ENCODE assay signal across 7 cellular contexts in genomic region chr10:63522129-63522687, GRCh38. TPM values are rescaled to one million over a fixed set of nuclear protein-coding genes. Genes with fewer than 3 reads are reported as not detected.
A peak's percentile ranks its signal among the peaks of the same experiment; 100 is the strongest.
DNase-seq lines count a peak whose midpoint lies in the region; ATAC-seq and TF ChIP-seq lines count a peak whose summit lies in the region.

No MANE protein-coding gene starts in this region.

- TF ChIP-seq CTCF in GM12865 (IDR thresholded peaks at IDR 0.05; ENCODE audit: insufficient read depth, low read depth, low read length, missing control alignments), result no peak
- TF ChIP-seq CTCF in NB4 (IDR thresholded peaks at IDR 0.05; ENCODE audit: low read depth, low read length), result no peak

- ATAC-seq in HG02938 (IDR thresholded peaks at IDR 0.05; ENCODE audit: unreplicated experiment), result no peak

- peak overlapping the region; percentile 77 for H3K4me3 ChIP-seq in GM12865 (ENCODE audit: low read depth, low read length)
- peak overlapping the region; percentile 86 for H3K4me3 ChIP-seq in NB4 (ENCODE audit: low read depth, low read length)
- peak overlapping the region; percentile 95 for H3K4me3 ChIP-seq in iPS-18a (ENCODE audit: low read length)
- peak overlapping the region; percentile 60 to 88 (median 72) for H3K4me3 ChIP-seq in skin epidermis

- TF ChIP-seq POLR2A in NB4 (IDR thresholded peaks at IDR 0.05; ENCODE audit: extremely low read depth, insufficient read length), result no peak

- peak overlapping the region; percentile 79 for H3K27ac Mint-ChIP-seq in activated naive CD8-positive, alpha-beta T cell treated with anti-CD3 and anti-CD28 coated beads for 36 hours

- no peaks in the 10 kb centered on the region for H3K27me3 ChIP-seq in iPS-18a (ENCODE audit: control insufficient read depth, insufficient read depth, low read length)

- no peaks in the 10 kb centered on the region for H3K9me3 Mint-ChIP-seq in activated naive CD8-positive, alpha-beta T cell treated with anti-CD3 and anti-CD28 coated beads for 36 hours

- no peaks in the 10 kb centered on the region for H3K36me3 ChIP-seq in iPS-18a (ENCODE audit: control insufficient read depth, low read depth, low read length)

- H3K27ac ChIP-seq in iPS-18a (ENCODE audit: low read length) (peak overlapping the region; percentile 72), skin epidermis (peak overlapping the region in 20 of 21 experiments; percentile 94 to 99 (median 98))

- H3K4me1 ChIP-seq in iPS-18a (ENCODE audit: control insufficient read depth, low read depth, low read length), result peaks cover 39% of the 10 kb centered on the region

- H3K9ac ChIP-seq in iPS-18a (ENCODE audit: low read length), result peak overlapping the region; percentile 85

- H3K4me3 Mint-ChIP-seq in activated naive CD8-positive, alpha-beta T cell treated with anti-CD3 and anti-CD28 coated beads for 36 hours, result peak overlapping the region; percentile 80

- no peaks in the 10 kb centered on the region for H3K9me3 ChIP-seq in iPS-18a (ENCODE audit: control insufficient read depth, low read depth, low read length)

- peaks cover 48% of the 10 kb centered on the region for H3K4me1 Mint-ChIP-seq in activated naive CD8-positive, alpha-beta T cell treated with anti-CD3 and anti-CD28 coated beads for 36 hours

- H3K36me3 Mint-ChIP-seq in activated naive CD8-positive, alpha-beta T cell treated with anti-CD3 and anti-CD28 coated beads for 36 hours, result peaks cover 27% of the 10 kb centered on the region

- no peaks in the 10 kb centered on the region for H3K27me3 Mint-ChIP-seq in activated naive CD8-positive, alpha-beta T cell treated with anti-CD3 and anti-CD28 coated beads for 36 hours

- DNase-seq in GM12865 (ENCODE audit: low read depth) (peak; percentile 29), NB4 (ENCODE audit: low read depth) (no peak), NCI-H524 (lab: John Stamatoyannopoulos, UW) (no peak)
- no peak for DNase-seq in activated naive CD8-positive, alpha-beta T cell treated with anti-CD3 and anti-CD28 coated beads for 36 hours

RNA-seq across cellular contexts. Expression of gene REEP3, which starts 1.0 kb away (rescaled TPM):
- 10 to 100 TPM; 17.4 to 20.7 TPM for total RNA-seq in activated naive CD8-positive, alpha-beta T cell treated with anti-CD3 and anti-CD28 coated beads for 36 hours

RNA-seq across cellular contexts. Expression of gene JMJD1C, which starts 56.4 kb away (rescaled TPM):
- total RNA-seq in activated naive CD8-positive, alpha-beta T cell treated with anti-CD3 and anti-CD28 coated beads for 36 hours, result 10 to 100 TPM; 48.4 to 52.0 TPM
